In the genomic region with DNA sequence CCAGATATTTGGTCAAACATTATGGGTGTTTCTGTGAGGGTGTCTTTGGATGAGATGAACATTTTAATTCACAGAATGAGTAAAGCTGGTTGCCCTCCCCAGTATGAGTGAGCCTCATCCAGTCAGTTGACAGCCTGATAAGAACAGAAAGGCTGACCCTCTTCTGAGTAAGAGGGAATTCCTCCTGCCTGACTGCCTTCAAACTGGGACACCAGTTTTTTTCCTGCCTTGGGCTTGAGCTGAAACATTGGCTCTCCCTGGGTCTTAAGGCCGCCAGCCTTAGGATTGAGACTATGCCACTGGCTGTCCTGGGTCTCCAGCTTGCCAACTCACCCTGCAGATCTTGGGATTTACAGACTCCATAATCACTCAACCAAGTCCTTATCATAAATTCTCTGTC, we compare ENCODE assay signal across 1 cellular context.
TF ChIP-seq lines count a peak whose summit lies in the region.

No MANE protein-coding gene starts in this region.

TF ChIP-seq in GM23338, 12 proteins besides CTCF, POLR2A, EP300 and RAD21 (continued from another document):
- no peak for TF ChIP-seq ZNF331 (CRISPR knock-in tag; IDR thresholded peaks at IDR 0.05; ENCODE audit: low read depth)
- TF ChIP-seq, protein P1, sequence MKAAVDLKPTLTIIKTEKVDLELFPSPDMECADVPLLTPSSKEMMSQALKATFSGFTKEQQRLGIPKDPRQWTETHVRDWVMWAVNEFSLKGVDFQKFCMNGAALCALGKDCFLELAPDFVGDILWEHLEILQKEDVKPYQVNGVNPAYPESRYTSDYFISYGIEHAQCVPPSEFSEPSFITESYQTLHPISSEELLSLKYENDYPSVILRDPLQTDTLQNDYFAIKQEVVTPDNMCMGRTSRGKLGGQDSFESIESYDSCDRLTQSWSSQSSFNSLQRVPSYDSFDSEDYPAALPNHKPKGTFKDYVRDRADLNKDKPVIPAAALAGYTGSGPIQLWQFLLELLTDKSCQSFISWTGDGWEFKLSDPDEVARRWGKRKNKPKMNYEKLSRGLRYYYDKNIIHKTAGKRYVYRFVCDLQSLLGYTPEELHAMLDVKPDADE (IDR thresholded peaks at IDR 0.05), result no peak
